ENCODE assay signal across 1 cellular context in the genomic region with DNA sequence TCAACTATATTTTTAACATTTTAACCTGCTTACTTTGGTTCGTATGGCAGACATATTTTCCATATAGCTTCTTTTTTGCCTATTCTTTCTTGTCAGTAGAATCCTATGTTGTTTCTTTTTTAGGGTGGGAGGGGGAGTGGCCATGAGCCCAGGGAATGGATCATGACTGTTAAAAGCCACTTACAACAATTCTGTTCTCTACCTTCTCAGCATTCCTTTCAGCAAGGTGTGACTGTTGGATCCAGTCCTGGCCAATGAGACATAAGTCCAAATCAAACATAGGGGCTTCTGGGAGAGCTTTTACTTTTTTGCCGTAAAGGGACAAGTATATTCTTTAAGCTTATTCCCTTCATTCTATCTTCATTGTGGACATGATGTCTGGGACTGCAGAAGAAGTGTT.
TF ChIP-seq lines count a peak whose summit lies in the region.

No MANE protein-coding gene starts in this region.

TF ChIP-seq in IMR-90, 13 proteins besides CTCF, POLR2A, EP300 and RAD21:
- TF ChIP-seq NFE2L2 (IDR thresholded peaks at IDR 0.05; ENCODE audit: low read depth, low read length) (no peak), FOS (IDR thresholded peaks at IDR 0.05; ENCODE audit: low read depth, low read length) (no peak), MAZ (IDR thresholded peaks at IDR 0.05; ENCODE audit: borderline replicate concordance, low read depth, low read length) (no peak), RFX5 (IDR thresholded peaks at IDR 0.05; ENCODE audit: low read depth, low read length) (no peak), CEBPB (IDR thresholded peaks at IDR 0.05; ENCODE audit: low read depth, low read length) (no peak)
- TF ChIP-seq, protein P1, sequence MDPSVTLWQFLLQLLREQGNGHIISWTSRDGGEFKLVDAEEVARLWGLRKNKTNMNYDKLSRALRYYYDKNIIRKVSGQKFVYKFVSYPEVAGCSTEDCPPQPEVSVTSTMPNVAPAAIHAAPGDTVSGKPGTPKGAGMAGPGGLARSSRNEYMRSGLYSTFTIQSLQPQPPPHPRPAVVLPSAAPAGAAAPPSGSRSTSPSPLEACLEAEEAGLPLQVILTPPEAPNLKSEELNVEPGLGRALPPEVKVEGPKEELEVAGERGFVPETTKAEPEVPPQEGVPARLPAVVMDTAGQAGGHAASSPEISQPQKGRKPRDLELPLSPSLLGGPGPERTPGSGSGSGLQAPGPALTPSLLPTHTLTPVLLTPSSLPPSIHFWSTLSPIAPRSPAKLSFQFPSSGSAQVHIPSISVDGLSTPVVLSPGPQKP (IDR thresholded peaks at IDR 0.05; ENCODE audit: borderline replicate concordance, low read depth, low read length) = no peak
